12 cellular contexts compared by ENCODE assay signal in the genomic region with DNA sequence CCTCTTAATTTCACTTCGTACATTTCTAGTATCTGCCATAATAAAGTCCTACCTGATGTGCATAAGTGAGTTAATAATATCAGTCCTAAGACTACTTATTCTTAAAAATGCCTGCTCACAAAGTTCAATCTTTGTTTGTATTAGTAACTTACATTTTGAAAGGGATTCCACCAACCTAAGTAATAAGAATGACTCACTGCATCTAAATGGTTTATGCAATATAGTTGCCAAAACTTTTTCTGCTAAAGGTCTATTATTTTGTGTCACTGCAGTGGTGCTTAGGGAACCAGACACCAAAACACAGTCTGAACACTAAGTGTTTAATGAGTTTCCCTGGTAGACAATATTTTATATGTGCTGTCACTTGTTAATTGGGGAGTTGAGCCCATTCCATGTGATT. TPM values are rescaled to one million over a fixed set of nuclear protein-coding genes. Genes with fewer than 3 reads are reported as not detected.
DNase-seq lines count a peak whose midpoint lies in the region; ATAC-seq and TF ChIP-seq lines count a peak whose summit lies in the region.
"Had no signal": no experiment of that assay in that cellular context is flagged by ENCODE, and none has a peak within 500 bp of the region (broad histone marks: within the 10 kb centered on the region; RNA-seq: fewer than 3 reads in every experiment).

No MANE protein-coding gene starts in this region.

- H3K27ac ChIP-seq in CD4-positive, CD25-positive, alpha-beta regulatory T cell (ENCODE audit: insufficient read depth, low read length, poor library complexity, severe bottlenecking): no peak overlapping the region
- no peak overlapping the region for H3K27ac ChIP-seq in HUES48 (ENCODE audit: low read depth, low read length)
- H3K27ac ChIP-seq: PC-9 had no signal

- H3K4me1 Mint-ChIP-seq in CD4-positive, CD25-positive, alpha-beta regulatory T cell: peaks cover 4 to 24% (median 9%) of the 10 kb centered on the region in 4 donors
- peaks cover 42% of the 10 kb centered on the region for H3K4me1 Mint-ChIP-seq in brain
- H3K4me1 Mint-ChIP-seq in natural killer cell treated with Interleukin-12 subunit alpha and Interleukin-12 subunit beta and Interleukin-15 and Interleukin-18, amount 100 ng/mL, for 72 hours (ENCODE audit: low read depth in 2 of 2): peaks cover 12 to 15% of the 10 kb centered on the region in 2 donors

- peak overlapping the region; percentile 56 for H3K4me3 ChIP-seq in CD4-positive, CD25-positive, alpha-beta regulatory T cell (ENCODE audit: low read depth, low read length)
- H3K4me3 ChIP-seq in HUES48 (ENCODE audit: low read depth, low read length): peak overlapping the region; percentile 97; the same call in 1 of the 2 replicates

- H3K27me3 ChIP-seq in CD4-positive, CD25-positive, alpha-beta regulatory T cell (ENCODE audit: control insufficient read depth, insufficient read depth, low read length): peaks cover 2% of the 10 kb centered on the region
- H3K27me3 ChIP-seq in HUES48 (ENCODE audit: control insufficient read depth, insufficient read depth, low read length): no peaks in the 10 kb centered on the region

- no peak for DNase-seq in CD4-positive, CD25-positive, alpha-beta regulatory T cell
- no peak for DNase-seq in natural killer cell treated with Interleukin-12 subunit alpha and Interleukin-12 subunit beta and Interleukin-15 and Interleukin-18, amount 100 ng/mL, for 72 hours (ENCODE audit: low spot score)
- DNase-seq in ecto neural progenitor cell (ENCODE audit: low spot score) (no peak), KG1 (lab: John Stamatoyannopoulos, UW) (no peak), HPDE6-E6E7 (ENCODE audit: extremely low spot score) (no peak)
- DNase-seq: activated CD8-positive, alpha-beta memory T cell treated with anti-CD3 and anti-CD28 coated beads, Interleukin-2, amount 50 U/mL, for 48 hours; DMS 273 treated with DMSO at 0.1 percent for 48 hours; NCI-H2171 treated with DMSO at 0.1 percent for 48 hours; PC-9 had no signal

- peaks cover 43 to 57% of the 10 kb centered on the region in 2 experiments for H3K9me3 ChIP-seq in CD4-positive, CD25-positive, alpha-beta regulatory T cell (ENCODE audit: control insufficient read depth in 2 of 2, low read length in 2 of 2)
- H3K9me3 ChIP-seq in HUES48 (ENCODE audit: control insufficient read depth, insufficient read depth, low read length): peaks cover 14% of the 10 kb centered on the region

- peak overlapping the region; percentile 54 to 98 (median 85) for H3K4me3 Mint-ChIP-seq in CD4-positive, CD25-positive, alpha-beta regulatory T cell
- peak overlapping the region; percentile 88 to 97 (median 91) for H3K4me3 Mint-ChIP-seq in brain
- H3K4me3 Mint-ChIP-seq in natural killer cell treated with Interleukin-12 subunit alpha and Interleukin-12 subunit beta and Interleukin-15 and Interleukin-18, amount 100 ng/mL, for 72 hours: peak overlapping the region; percentile 83

- H3K27ac Mint-ChIP-seq in CD4-positive, CD25-positive, alpha-beta regulatory T cell: no peak overlapping the region
- peak overlapping the region in 1 of 5 experiments; percentile 30 for H3K27ac Mint-ChIP-seq in brain
- H3K27ac Mint-ChIP-seq in natural killer cell treated with Interleukin-12 subunit alpha and Interleukin-12 subunit beta and Interleukin-15 and Interleukin-18, amount 100 ng/mL, for 72 hours: peak overlapping the region; percentile 27 to 84

- peaks cover 28% of the 10 kb centered on the region for H3K36me3 ChIP-seq in CD4-positive, CD25-positive, alpha-beta regulatory T cell (ENCODE audit: control insufficient read depth, insufficient read depth, low read length)
- H3K36me3 ChIP-seq in HUES48 (ENCODE audit: control insufficient read depth, insufficient read depth, low read length): peaks cover 42% of the 10 kb centered on the region

- no peak for TF ChIP-seq CTCF in brain (conservative IDR thresholded peaks at IDR 0.05)

- H3K36me3 Mint-ChIP-seq in CD4-positive, CD25-positive, alpha-beta regulatory T cell: peaks cover 39% of the 10 kb centered on the region
- peaks cover 61% of the 10 kb centered on the region for H3K36me3 Mint-ChIP-seq in brain
- peaks cover 48% of the 10 kb centered on the region for H3K36me3 Mint-ChIP-seq in natural killer cell treated with Interleukin-12 subunit alpha and Interleukin-12 subunit beta and Interleukin-15 and Interleukin-18, amount 100 ng/mL, for 72 hours

- no peak for ATAC-seq in CD4-positive, CD25-positive, alpha-beta regulatory T cell (ENCODE audit: low read depth in 2 of 2)
- ATAC-seq in natural killer cell treated with Interleukin-12 subunit alpha and Interleukin-12 subunit beta and Interleukin-15 and Interleukin-18, amount 100 ng/mL, for 72 hours: no peak
- ATAC-seq in HG03135 (IDR thresholded peaks at IDR 0.05; ENCODE audit: unreplicated experiment): no peak

- H3K9ac ChIP-seq in HUES48 (ENCODE audit: low read depth, low read length): no peak overlapping the region

- H3K9me3 Mint-ChIP-seq in CD4-positive, CD25-positive, alpha-beta regulatory T cell: peaks cover 2 to 55% (median 24%) of the 10 kb centered on the region in 7 donors
- peaks cover 18 to 55% (median 39%) of the 10 kb centered on the region in 5 experiments for H3K9me3 Mint-ChIP-seq in brain
- H3K9me3 Mint-ChIP-seq in natural killer cell treated with Interleukin-12 subunit alpha and Interleukin-12 subunit beta and Interleukin-15 and Interleukin-18, amount 100 ng/mL, for 72 hours: peaks cover 14% of the 10 kb centered on the region

- H3K4me1 ChIP-seq in CD4-positive, CD25-positive, alpha-beta regulatory T cell (ENCODE audit: control insufficient read depth, insufficient read depth, low read length, poor library complexity, severe bottlenecking): peaks cover 10% of the 10 kb centered on the region
- H3K4me1 ChIP-seq in HUES48 (ENCODE audit: control insufficient read depth, insufficient read depth, low read length): peaks cover 19% of the 10 kb centered on the region

- peaks cover 4% of the 10 kb centered on the region for H3K27me3 Mint-ChIP-seq in CD4-positive, CD25-positive, alpha-beta regulatory T cell
- H3K27me3 Mint-ChIP-seq in brain: no peaks in the 10 kb centered on the region
- H3K27me3 Mint-ChIP-seq in natural killer cell treated with Interleukin-12 subunit alpha and Interleukin-12 subunit beta and Interleukin-15 and Interleukin-18, amount 100 ng/mL, for 72 hours: peaks cover under 1 to 5% of the 10 kb centered on the region in 2 donors

RNA-seq across cellular contexts. Expression of gene ZNF669, which starts 1.8 kb away (rescaled TPM):
- 15.7 TPM for total RNA-seq in CD4-positive, CD25-positive, alpha-beta regulatory T cell
- 10 to 100 TPM; 10.1 to 24.9 (median 14.8) TPM for polyA plus RNA-seq in CD4-positive, CD25-positive, alpha-beta regulatory T cell
- 10.7 TPM for polyA plus RNA-seq in brain (ENCODE audit: insufficient read depth, low read depth, low replicate concordance)
- 10 to 100 TPM; 10.5 to 11.0 TPM for total RNA-seq in natural killer cell treated with Interleukin-12 subunit alpha and Interleukin-12 subunit beta and Interleukin-15 and Interleukin-18, amount 100 ng/mL, for 72 hours

RNA-seq across cellular contexts. Expression of gene ZNF670, which starts 23.8 kb away (rescaled TPM):
- 0.37 TPM for total RNA-seq in CD4-positive, CD25-positive, alpha-beta regulatory T cell
- 1 to 10 TPM in 1 of 4 donors, under 1 TPM in 3; 0.54 to 1.4 (median 0.80) TPM for polyA plus RNA-seq in CD4-positive, CD25-positive, alpha-beta regulatory T cell
- 3.8 TPM for polyA plus RNA-seq in brain (ENCODE audit: insufficient read depth, low read depth, low replicate concordance)
- 1 to 10 TPM; 3.0 to 3.2 TPM for total RNA-seq in natural killer cell treated with Interleukin-12 subunit alpha and Interleukin-12 subunit beta and Interleukin-15 and Interleukin-18, amount 100 ng/mL, for 72 hours

Comparison
In these comparisons a context has a peak if more than half of its experiments do, and no peak if none do; other contexts are left out.
1. H3K27ac Mint-ChIP-seq: peak in natural killer cell treated with Interleukin-12 subunit alpha and Interleukin-12 subunit beta and Interleukin-15 and Interleukin-18, amount 100 ng/mL, for 72 hours (2 of 2); none in CD4-positive, CD25-positive, alpha-beta regulatory T cell (0 of 3).
2. Peak in every context shown above with its lines, with median percentiles within 50 percentile points of each other: H3K4me3 Mint-ChIP-seq.